Comparison of ENCODE assay signal across 23 cellular contexts in genomic region chr19:35665157-35665556, GRCh38. TPM values are rescaled to one million over a fixed set of nuclear protein-coding genes. Genes with fewer than 3 reads are reported as not detected.
"Had no signal": no experiment of that assay in that cellular context is flagged by ENCODE, and none has a peak within 500 bp of the region (broad histone marks: within the 10 kb centered on the region; RNA-seq: fewer than 3 reads in every experiment).

No MANE protein-coding gene starts in this region.

- H3K9me3 ChIP-seq: MG63, SJSA1 had no signal

- H3K27ac ChIP-seq: SJSA1, SK-N-MC had no signal

- H3K4me3 Mint-ChIP-seq: IgD-negative memory B cell had no signal

- H3K27ac Mint-ChIP-seq: IgD-negative memory B cell had no signal

- H3K4me1 ChIP-seq: SJSA1 had no signal

- H3K27me3 ChIP-seq: SJSA1 had no signal

- DNase-seq: KBM-7, MG63, NCI-H1092, NCI-H1105 treated with DMSO at 0.1 percent for 48 hours, NCI-H1417 treated with DMSO at 0.1 percent for 48 hours, NCI-H146, NCI-H1694 treated with DMSO at 0.1 percent for 48 hours, NCI-H1930, NCI-H2081, NCI-H2107, NCI-H226, NCI-H446, NCI-H510A, NCI-H524 treated with DMSO at 0.1 percent for 48 hours, NCI-H69, NCI-H774, Right ventricle myocardium superior, RPMI8226, SIG-M5 had no signal

- H3K4me3 ChIP-seq: MG63, SJSA1, SK-N-MC had no signal

RNA-seq across cellular contexts. Expression of gene UPK1A, which starts 1.2 kb away (rescaled TPM):
- total RNA-seq: HT1080, Right ventricle myocardium superior, SJSA1 had no signal
- polyA plus RNA-seq: IgD-negative memory B cell had no signal

RNA-seq across cellular contexts. Expression of gene ZBTB32, which starts 39.2 kb away (rescaled TPM):
- total RNA-seq: HT1080, Right ventricle myocardium superior, SJSA1 had no signal
